ENCODE assay signal across 9 cellular contexts in genomic region chr20:3995067-3995748, GRCh38. TPM values are rescaled to one million over a fixed set of nuclear protein-coding genes. Genes with fewer than 3 reads are reported as not detected.
DNase-seq lines count a peak whose midpoint lies in the region; ATAC-seq and TF ChIP-seq lines count a peak whose summit lies in the region.
"Had no signal": no experiment of that assay in that cellular context is flagged by ENCODE, and none has a peak within 500 bp of the region (broad histone marks: within the 10 kb centered on the region; RNA-seq: fewer than 3 reads in every experiment).

No MANE protein-coding gene starts in this region.

- no peak overlapping the region for H3K4me3 ChIP-seq in OCI-LY3 (ENCODE audit: low read length)
- no peak overlapping the region for H3K4me3 ChIP-seq in brain microvascular endothelial cell (ENCODE audit: low read depth, low read length)

- ATAC-seq in activated T-cell treated with anti-CD3 and anti-CD28 coated beads, Interleukin-2, amount 50 U/mL, for 4 hours: peak; percentile 82 to 85
- peak; percentile 92 for ATAC-seq in stimulated activated effector memory CD8-positive, alpha-beta T cell treated with anti-CD3 and anti-CD28 coated beads, Interleukin-12 subunit alpha, Interleukin-12 subunit beta, amount 100 ng/mL, for 72 hours

- H3K9me3 ChIP-seq in OCI-LY3 (ENCODE audit: insufficient read depth, low read length): no peaks in the 10 kb centered on the region

- H3K4me1 ChIP-seq in OCI-LY3 (ENCODE audit: low read length): peaks cover 23% of the 10 kb centered on the region

- no peaks in the 10 kb centered on the region for H3K9me3 Mint-ChIP-seq in activated T-cell treated with anti-CD3 and anti-CD28 coated beads, Interleukin-2, amount 50 U/mL, for 4 hours
- no peaks in the 10 kb centered on the region for H3K9me3 Mint-ChIP-seq in stimulated activated effector memory CD8-positive, alpha-beta T cell treated with anti-CD3 and anti-CD28 coated beads, Interleukin-12 subunit alpha, Interleukin-12 subunit beta, amount 100 ng/mL, for 72 hours

- no peaks in the 10 kb centered on the region for H3K27me3 ChIP-seq in OCI-LY3 (ENCODE audit: low read depth, low read length)
- no peaks in the 10 kb centered on the region for H3K27me3 ChIP-seq in brain microvascular endothelial cell (replicated peaks)

- peaks cover 54% of the 10 kb centered on the region for H3K4me1 Mint-ChIP-seq in activated T-cell treated with anti-CD3 and anti-CD28 coated beads, Interleukin-2, amount 50 U/mL, for 4 hours (ENCODE audit: low read depth)
- peaks cover 40% of the 10 kb centered on the region for H3K4me1 Mint-ChIP-seq in stimulated activated effector memory CD8-positive, alpha-beta T cell treated with anti-CD3 and anti-CD28 coated beads, Interleukin-12 subunit alpha, Interleukin-12 subunit beta, amount 100 ng/mL, for 72 hours

- H3K27ac Mint-ChIP-seq in stimulated activated effector memory CD8-positive, alpha-beta T cell treated with anti-CD3 and anti-CD28 coated beads, Interleukin-12 subunit alpha, Interleukin-12 subunit beta, amount 100 ng/mL, for 72 hours: peak overlapping the region; percentile 74

- H3K4me2 ChIP-seq in OCI-LY3 (ENCODE audit: low read length): 0 out of 2 replicates have a peak overlapping the region, but pooled peaks have one; percentile 4

- peaks cover 2% of the 10 kb centered on the region for H3K36me3 Mint-ChIP-seq in activated T-cell treated with anti-CD3 and anti-CD28 coated beads, Interleukin-2, amount 50 U/mL, for 4 hours (ENCODE audit: insufficient read depth)
- peaks cover 10% of the 10 kb centered on the region for H3K36me3 Mint-ChIP-seq in stimulated activated effector memory CD8-positive, alpha-beta T cell treated with anti-CD3 and anti-CD28 coated beads, Interleukin-12 subunit alpha, Interleukin-12 subunit beta, amount 100 ng/mL, for 72 hours

- TF ChIP-seq CTCF in OCI-LY3 (IDR thresholded peaks at IDR 0.05; ENCODE audit: low read depth, low read length): no peak
- no peak for TF ChIP-seq CTCF in brain microvascular endothelial cell (IDR thresholded peaks at IDR 0.05; ENCODE audit: low read depth, low read length, missing control alignments)

- in situ Hi-C loops in brain microvascular endothelial cell (cut with HindIII; ENCODE audit: low pct_ligation_motif_present, low sequenced_read_pairs): no loop called here

- H4K20me1 ChIP-seq in OCI-LY3 (ENCODE audit: insufficient read depth, low read length): no peaks in the 10 kb centered on the region

- no peak overlapping the region for H2AFZ ChIP-seq in OCI-LY3 (ENCODE audit: low read depth, low read length)

- H3K36me3 ChIP-seq in OCI-LY3 (replicated peaks; ENCODE audit: low read depth, low read length) (no peaks in the 10 kb centered on the region), brain microvascular endothelial cell (replicated peaks) (no peaks in the 10 kb centered on the region)

- H3K27ac ChIP-seq in OCI-LY3 (ENCODE audit: low read length) (no peak overlapping the region), brain microvascular endothelial cell (no peak overlapping the region)

- H3K4me3 Mint-ChIP-seq in activated T-cell treated with anti-CD3 and anti-CD28 coated beads, Interleukin-2, amount 50 U/mL, for 4 hours: peak overlapping the region; percentile 27
- peak overlapping the region; percentile 49 for H3K4me3 Mint-ChIP-seq in stimulated activated effector memory CD8-positive, alpha-beta T cell treated with anti-CD3 and anti-CD28 coated beads, Interleukin-12 subunit alpha, Interleukin-12 subunit beta, amount 100 ng/mL, for 72 hours

- H3K79me2 ChIP-seq in OCI-LY3 (ENCODE audit: low read length): no peaks in the 10 kb centered on the region

- no peak for DNase-seq in activated T-cell treated with anti-CD3 and anti-CD28 coated beads, Interleukin-2, amount 50 U/mL, for 4 hours
- no peak for DNase-seq in activated T-cell treated with anti-CD3 and anti-CD28 coated beads, Interleukin-2, amount 50 U/mL, for 1 hour
- DNase-seq in brain microvascular endothelial cell: peak; percentile 12
- peak in 1 of 2 donors; percentile 69 for DNase-seq in stimulated activated effector memory CD8-positive, alpha-beta T cell treated with anti-CD3 and anti-CD28 coated beads, Interleukin-12 subunit alpha, Interleukin-12 subunit beta, amount 100 ng/mL, for 72 hours (ENCODE audit: low spot score in 2 of 2)
- DNase-seq in NCI-H748 treated with DMSO at 0.1 percent for 48 hours (lab: John Stamatoyannopoulos, UW): no peak
- no peak for DNase-seq in midbrain (lab: John Stamatoyannopoulos, UW)
- DNase-seq in NCI-H1092 treated with DMSO at 0.1 percent for 48 hours (lab: John Stamatoyannopoulos, UW): no peak
- DNase-seq: NCI-H2171 had no signal

- H3K27me3 Mint-ChIP-seq in activated T-cell treated with anti-CD3 and anti-CD28 coated beads, Interleukin-2, amount 50 U/mL, for 4 hours (ENCODE audit: low read depth): no peaks in the 10 kb centered on the region

- no peak overlapping the region for H3K9ac ChIP-seq in OCI-LY3 (ENCODE audit: low read length)

RNA-seq across cellular contexts. Expression of gene RNF24, which starts 20.1 kb away (rescaled TPM):
- total RNA-seq in activated T-cell treated with anti-CD3 and anti-CD28 coated beads, Interleukin-2, amount 50 U/mL, for 4 hours: 1 to 10 TPM; 5.2 to 7.3 (median 7.2) TPM
